ENCODE assay signal across 19 cellular contexts in genomic region chr10:125096371-125096770, GRCh38.
DNase-seq lines count a peak whose midpoint lies in the region; ATAC-seq and TF ChIP-seq lines count a peak whose summit lies in the region.
"Had no signal": no experiment of that assay in that cellular context is flagged by ENCODE, and none has a peak within 500 bp of the region (broad histone marks: within the 10 kb centered on the region; RNA-seq: fewer than 3 reads in every experiment).

No MANE protein-coding gene starts in this region.

- H3K9ac ChIP-seq in KMS-11: no peak overlapping the region

- peak in 2 of 3 donors; percentile 55 to 63 for ATAC-seq in natural killer cell
- no peak for ATAC-seq in HG02884 (IDR thresholded peaks at IDR 0.05; ENCODE audit: unreplicated experiment)
- ATAC-seq: left lung; sciatic nerve; stimulated activated naive CD8-positive, alpha-beta T cell treated with anti-CD3 and anti-CD28 coated beads, Interleukin-15, amount 100 ng/mL, for 72 hours had no signal

- peaks cover 48% of the 10 kb centered on the region for H3K4me1 Mint-ChIP-seq in endothelial cell (ENCODE audit: unreplicated experiment)
- peaks cover 94 to 96% of the 10 kb centered on the region in 2 donors for H3K4me1 Mint-ChIP-seq in natural killer cell
- H3K4me1 Mint-ChIP-seq: central memory CD8-positive, alpha-beta T cell; stimulated activated naive CD8-positive, alpha-beta T cell treated with anti-CD3 and anti-CD28 coated beads, Interleukin-15, amount 100 ng/mL, for 72 hours had no signal

- no peak overlapping the region for H2AFZ ChIP-seq in KMS-11 (ENCODE audit: low read depth)

- H3K4me3 ChIP-seq in KMS-11 (IDR thresholded peaks at IDR 0.05; ENCODE audit: insufficient read depth, low read depth, low read length) (no peak overlapping the region), uterus (no peak overlapping the region)
- H3K4me3 ChIP-seq: left lung had no signal

- peaks cover 18% of the 10 kb centered on the region for H3K4me1 ChIP-seq in KMS-11 (ENCODE audit: low read depth, poor library complexity, severe bottlenecking)
- peaks cover 0 to 24% of the 10 kb centered on the region in 2 donors for H3K4me1 ChIP-seq in uterus
- H3K4me1 ChIP-seq: Caco-2 had no signal

- H3K36me3 Mint-ChIP-seq in endothelial cell (ENCODE audit: low read depth, unreplicated experiment) (peaks cover 24% of the 10 kb centered on the region), natural killer cell (no peaks in the 10 kb centered on the region)

- H4K20me1 ChIP-seq in KMS-11 (ENCODE audit: insufficient read depth): no peaks in the 10 kb centered on the region

- no peak for DNase-seq in endothelial cell (ENCODE audit: low spot score)
- DNase-seq in natural killer cell: no peak
- DNase-seq in uterus: no peak
- DNase-seq in ureter (ENCODE audit: low spot score): no peak
- DNase-seq in stimulated activated CD4-positive, alpha-beta T cell treated with anti-CD3 and anti-CD28 coated beads, Interleukin-15, amount 100 ng/mL, for 24 hours: no peak
- DNase-seq: activated CD4-positive, CD25-positive, alpha-beta regulatory T cell treated with anti-CD3 and anti-CD28 coated beads, Interleukin-2, amount 50 U/mL, for 72 hours; AML-193; Caco-2; effector memory CD4-positive, alpha-beta T cell; NCI-H146; NCI-H2171 treated with DMSO at 0.1 percent for 48 hours; NCI-H69; stimulated activated CD4-positive, alpha-beta T cell treated with anti-CD3 and anti-CD28 coated beads, Interleukin-2, amount 100 ng/mL, for 24 hours; stimulated activated naive CD8-positive, alpha-beta T cell treated with anti-CD3 and anti-CD28 coated beads, Interleukin-15, amount 100 ng/mL, for 72 hours had no signal

- no peaks in the 10 kb centered on the region for H3K9me3 ChIP-seq in uterus
- H3K9me3 ChIP-seq: Caco-2, left lung had no signal

- TF ChIP-seq POLR2A in uterus (IDR thresholded peaks at IDR 0.05): no peak

- no peaks in the 10 kb centered on the region for H3K79me2 ChIP-seq in KMS-11 (ENCODE audit: insufficient read depth, low read depth)

- no peak for TF ChIP-seq CTCF in KMS-11 (conservative IDR thresholded peaks at IDR 0.05; ENCODE audit: low read depth, low read length)
- TF ChIP-seq CTCF in endothelial cell (IDR thresholded peaks at IDR 0.05; ENCODE audit: unreplicated experiment): no peak
- no peak for TF ChIP-seq CTCF in natural killer cell (IDR thresholded peaks at IDR 0.05)
- TF ChIP-seq CTCF in uterus (IDR thresholded peaks at IDR 0.05): no peak

- H3K27ac ChIP-seq in KMS-11: no peak overlapping the region
- peak overlapping the region; percentile 17 to 77 for H3K27ac ChIP-seq in uterus

- intact Hi-C loops in natural killer cell (cut with micrococcal nuclease) (loop anchor here (5.0 kb wide), 1 partner anchor 61 kb away; no protein-coding TSS in a partner anchor), uterus (cut with DNase I; ENCODE audit: low total_unique reads) (no loop called here)

- H3K27me3 Mint-ChIP-seq in endothelial cell (ENCODE audit: unreplicated experiment) (no peaks in the 10 kb centered on the region), natural killer cell (ENCODE audit: low read depth in 2 of 2) (no peaks in the 10 kb centered on the region)

- H3K4me2 ChIP-seq in KMS-11: peak overlapping the region; percentile 17; the same call in 1 of the 2 replicates

- peak overlapping the region; percentile 36 for H3K27ac Mint-ChIP-seq in endothelial cell (ENCODE audit: unreplicated experiment)
- H3K27ac Mint-ChIP-seq in natural killer cell: peak overlapping the region; percentile 85 to 91
- H3K27ac Mint-ChIP-seq: stimulated activated naive CD8-positive, alpha-beta T cell treated with anti-CD3 and anti-CD28 coated beads, Interleukin-15, amount 100 ng/mL, for 72 hours had no signal

- H3K9me3 Mint-ChIP-seq in endothelial cell (ENCODE audit: unreplicated experiment) (no peaks in the 10 kb centered on the region), natural killer cell (no peaks in the 10 kb centered on the region)
- H3K9me3 Mint-ChIP-seq: central memory CD8-positive, alpha-beta T cell; stimulated activated naive CD8-positive, alpha-beta T cell treated with anti-CD3 and anti-CD28 coated beads, Interleukin-15, amount 100 ng/mL, for 72 hours had no signal

- H3K4me3 Mint-ChIP-seq in endothelial cell (ENCODE audit: unreplicated experiment) (no peak overlapping the region), natural killer cell (peak overlapping the region; percentile 62)
- H3K4me3 Mint-ChIP-seq: central memory CD8-positive, alpha-beta T cell; stimulated activated naive CD8-positive, alpha-beta T cell treated with anti-CD3 and anti-CD28 coated beads, Interleukin-15, amount 100 ng/mL, for 72 hours had no signal

- H3K36me3 ChIP-seq in KMS-11 (ENCODE audit: insufficient read depth) (no peaks in the 10 kb centered on the region), uterus (no peaks in the 10 kb centered on the region)

- no peaks in the 10 kb centered on the region for H3K27me3 ChIP-seq in KMS-11 (ENCODE audit: insufficient read depth, low read depth)
- no peaks in the 10 kb centered on the region for H3K27me3 ChIP-seq in uterus
- H3K27me3 ChIP-seq: left lung had no signal
